In the genomic region with DNA sequence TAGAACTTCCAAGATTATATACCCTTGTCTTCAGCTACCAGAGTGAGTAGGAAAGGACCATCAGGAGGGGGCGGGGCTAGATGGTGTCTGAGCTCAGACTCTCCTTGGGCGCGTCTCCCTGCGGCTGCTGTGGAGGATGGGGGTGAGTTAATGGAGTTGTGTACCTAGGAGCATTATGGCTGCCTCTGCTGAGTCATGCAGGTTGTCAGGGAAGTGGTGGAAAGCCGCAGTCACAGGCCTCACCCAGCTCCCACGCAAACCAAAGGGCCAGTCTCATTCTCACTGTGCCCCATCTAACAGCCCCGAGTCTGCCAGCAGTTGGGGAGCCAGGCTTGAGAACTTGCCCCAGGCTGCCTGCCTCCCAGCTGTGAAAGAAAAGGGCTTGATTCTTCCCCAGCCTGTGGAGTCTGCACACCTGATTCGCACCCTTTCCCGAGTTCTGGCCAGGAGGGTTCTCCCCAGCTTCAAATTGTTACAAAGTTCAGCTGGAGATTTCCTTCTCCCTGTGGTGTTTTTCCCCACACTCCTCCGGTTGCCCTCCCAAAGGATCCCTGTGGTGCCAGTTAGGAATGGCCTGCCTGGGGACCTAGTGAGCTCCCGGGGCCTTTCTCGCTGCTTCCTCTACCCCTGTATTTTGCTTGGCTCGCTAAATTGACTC, we compare ENCODE assay signal across 11 cellular contexts.
DNase-seq lines count a peak whose midpoint lies in the region; ATAC-seq and TF ChIP-seq lines count a peak whose summit lies in the region.
"Had no signal": no experiment of that assay in that cellular context is flagged by ENCODE, and none has a peak within 500 bp of the region (broad histone marks: within the 10 kb centered on the region; RNA-seq: fewer than 3 reads in every experiment).

No MANE protein-coding gene starts in this region.

- H3K36me3 Mint-ChIP-seq in activated T-helper 17 cell treated with anti-CD3 and anti-CD28 coated beads, Interleukin-2, amount 50 U/mL, for 72 hours (ENCODE audit: low read depth), result no peaks in the 10 kb centered on the region

- H3K79me2 ChIP-seq in mesendoderm (ENCODE audit: control insufficient read depth, insufficient read depth, low read length), result no peaks in the 10 kb centered on the region

- peak overlapping the region; percentile 7 for H3K27ac ChIP-seq in A673 (ENCODE audit: low read depth, low read length, poor library complexity, severe bottlenecking)
- peak overlapping the region; percentile 73 for H3K27ac ChIP-seq in mesendoderm (ENCODE audit: low read depth, low read length)
- H3K27ac ChIP-seq: sigmoid colon had no signal

- H3K27me3 ChIP-seq in A673 (replicated peaks; ENCODE audit: insufficient read depth, low read depth, low read length, poor library complexity), result no peaks in the 10 kb centered on the region
- H3K27me3 ChIP-seq in mesendoderm (ENCODE audit: insufficient read depth, low read length, poor library complexity), result no peaks in the 10 kb centered on the region
- H3K27me3 ChIP-seq: sigmoid colon had no signal

- peaks cover 6% of the 10 kb centered on the region for H3K9me3 ChIP-seq in A673 (ENCODE audit: low read depth, low read length, poor library complexity, severe bottlenecking)
- H3K9me3 ChIP-seq: sigmoid colon had no signal

- H3K9me3 Mint-ChIP-seq in activated T-helper 17 cell treated with anti-CD3 and anti-CD28 coated beads, Interleukin-2, amount 50 U/mL, for 72 hours, result peaks cover 3% of the 10 kb centered on the region

- H4K5ac ChIP-seq in mesendoderm (ENCODE audit: low read length), result no peak overlapping the region

- H3K18ac ChIP-seq in mesendoderm (ENCODE audit: low read length), result peak overlapping the region; percentile 94

- no peak overlapping the region for H3K4me3 ChIP-seq in A673 (ENCODE audit: low read depth, low read length, poor library complexity, severe bottlenecking)
- H3K4me3 ChIP-seq in NB4 (ENCODE audit: low read depth, low read length), result no peak overlapping the region
- H3K4me3 ChIP-seq in mesendoderm (ENCODE audit: low read length), result no peak overlapping the region
- H3K4me3 ChIP-seq: sigmoid colon had no signal

- H4K8ac ChIP-seq in mesendoderm (ENCODE audit: low read depth, low read length), result no peak overlapping the region

- POLR2A ChIA-PET in A673 (lab: Charles Lee; ENCODE audit: low non-redundant PET), result no interaction called here

- no peak overlapping the region for H2BK120ac ChIP-seq in mesendoderm (ENCODE audit: low read depth, low read length)

- peak; percentile 94 for ATAC-seq in activated T-helper 17 cell treated with anti-CD3 and anti-CD28 coated beads, Interleukin-2, amount 50 U/mL, for 72 hours (replicated peaks)
- no peak for ATAC-seq in GM19455 (IDR thresholded peaks at IDR 0.05; ENCODE audit: unreplicated experiment)
- no peak for ATAC-seq in HG03378 (IDR thresholded peaks at IDR 0.05; ENCODE audit: unreplicated experiment)
- ATAC-seq in HG02759 (IDR thresholded peaks at IDR 0.05; ENCODE audit: unreplicated experiment), result no peak

- TF ChIP-seq CTCF in A673 (conservative IDR thresholded peaks at IDR 0.05; ENCODE audit: low read depth, low read length) (no peak), NB4 (IDR thresholded peaks at IDR 0.05; ENCODE audit: low read depth, low read length) (no peak)

- no peak overlapping the region for H3K4me2 ChIP-seq in mesendoderm (ENCODE audit: low read length)
- H3K4me2 ChIP-seq: SK-N-SH had no signal

- DNase-seq in A673 (ENCODE audit: low spot score) (no peak), NB4 (ENCODE audit: low read depth) (peak; percentile 74), mesendoderm (peak; percentile 34), cerebellar nuclear complex (lab: John Stamatoyannopoulos, UW) (no peak)
- DNase-seq: NCI-H345, sigmoid colon, SK-N-SH had no signal

- H2BK5ac ChIP-seq in mesendoderm (ENCODE audit: low read length), result no peak overlapping the region

- intact Hi-C loops in A673 (cut with micrococcal nuclease; ENCODE audit: unreplicated experiment), result no loop called here

- BruUV-seq in A673 (replicated peaks; lab: Mats Ljungman, UMichigan), result no TSS peak

- H3K27ac Mint-ChIP-seq in activated T-helper 17 cell treated with anti-CD3 and anti-CD28 coated beads, Interleukin-2, amount 50 U/mL, for 72 hours, result peak overlapping the region; percentile 82

- H3K27me3 Mint-ChIP-seq in activated T-helper 17 cell treated with anti-CD3 and anti-CD28 coated beads, Interleukin-2, amount 50 U/mL, for 72 hours, result no peaks in the 10 kb centered on the region

- H3K4me1 Mint-ChIP-seq in activated T-helper 17 cell treated with anti-CD3 and anti-CD28 coated beads, Interleukin-2, amount 50 U/mL, for 72 hours, result peaks cover 17% of the 10 kb centered on the region

- no peak overlapping the region for H2AK5ac ChIP-seq in mesendoderm (ENCODE audit: low read length)

- no peaks in the 10 kb centered on the region for H3K36me3 ChIP-seq in A673 (ENCODE audit: insufficient read depth, low read length, poor library complexity, severe bottlenecking)
- no peaks in the 10 kb centered on the region for H3K36me3 ChIP-seq in mesendoderm (ENCODE audit: control insufficient read depth, insufficient read depth, low read length)
- H3K36me3 ChIP-seq: sigmoid colon had no signal

- peak overlapping the region; percentile 61 for H3K4me3 Mint-ChIP-seq in activated T-helper 17 cell treated with anti-CD3 and anti-CD28 coated beads, Interleukin-2, amount 50 U/mL, for 72 hours

- no peaks in the 10 kb centered on the region for H3K4me1 ChIP-seq in A673 (ENCODE audit: insufficient read depth, low read length, poor library complexity, severe bottlenecking)
- H3K4me1 ChIP-seq in mesendoderm (ENCODE audit: control insufficient read depth, low read depth, low read length), result peaks cover 4% of the 10 kb centered on the region

- H3K4ac ChIP-seq in mesendoderm (ENCODE audit: low read depth, low read length), result no peak overlapping the region

- no CpG with 5 or more reads among the region's 13 CpGs for WGBS in mesendoderm (ENCODE audit: extremely low coverage, insufficient coverage, low lambda C conversion rate)

- no peak overlapping the region for H3K23ac ChIP-seq in mesendoderm (ENCODE audit: low read length)

- H2BK15ac ChIP-seq in mesendoderm (replicated peaks; ENCODE audit: low read depth), result no peak overlapping the region

- CTCF ChIA-PET in A673 (lab: Charles Lee), result no interaction called here

- H3K56ac ChIP-seq in mesendoderm (ENCODE audit: low read length), result peak overlapping the region; percentile 5

- no peaks in the 10 kb centered on the region for H3K79me1 ChIP-seq in mesendoderm (ENCODE audit: low read length)

- no peak for TF ChIP-seq POLR2A in NB4 (IDR thresholded peaks at IDR 0.05; ENCODE audit: extremely low read depth, insufficient read length)

- no peak overlapping the region for H3K9ac ChIP-seq in mesendoderm (ENCODE audit: low read length)
- H3K9ac ChIP-seq: SK-N-SH had no signal

Comparison
In these comparisons a context has a peak if more than half of its experiments do, and no peak if none do; other contexts are left out.
1. DNase-seq: peak in NB4 (single experiment) and mesendoderm (single experiment); none in A673 (single experiment) and cerebellar nuclear complex (0 of 2).